In genomic region chr13:110306960-110307696, GRCh38 we compare ENCODE assay signal across 9 cellular contexts. TPM values are rescaled to one million over a fixed set of nuclear protein-coding genes. Genes with fewer than 3 reads are reported as not detected.
A peak's percentile ranks its signal among the peaks of the same experiment; 100 is the strongest.
DNase-seq lines count a peak whose midpoint lies in the region; ATAC-seq and TF ChIP-seq lines count a peak whose summit lies in the region.
"Had no signal": no experiment of that assay in that cellular context is flagged by ENCODE, and none has a peak within 500 bp of the region (broad histone marks: within the 10 kb centered on the region; RNA-seq: fewer than 3 reads in every experiment).

COL4A1 (minus strand) TSS chr13:110307157; CDS start chr13:110307027, 130 bp downstream.
COL4A2 (plus strand) TSS chr13:110307284; CDS start chr13:110307904, 620 bp downstream.

- no peak for TF ChIP-seq CTCF in coronary artery (IDR thresholded peaks at IDR 0.05)
- no peak for TF ChIP-seq CTCF in lower leg skin (IDR thresholded peaks at IDR 0.05)
- TF ChIP-seq CTCF in transverse colon (IDR thresholded peaks at IDR 0.05), result no peak
- TF ChIP-seq CTCF in CD4-positive, alpha-beta T cell (IDR thresholded peaks at IDR 0.05), result no peak

- TF ChIP-seq POLR2A in lower leg skin (IDR thresholded peaks at IDR 0.05) (no peak), transverse colon (IDR thresholded peaks at IDR 0.05) (peak; percentile 69)

- no peak for ATAC-seq in HG03097 (IDR thresholded peaks at IDR 0.05; ENCODE audit: low FRiP score, unreplicated experiment)
- ATAC-seq in CD4-positive, alpha-beta T cell (ENCODE audit: poor library complexity), result no peak

- in situ Hi-C loops in transverse colon (cut with MboI; ENCODE audit: low pct_ligation_motif_present in 1 of 4, low pct_unique_long_range_greater_than_20kb in 1 of 4, low sequenced_read_pairs in 3 of 4), result no loop called here

- H3K9me3 ChIP-seq in transverse colon, result no peaks in the 10 kb centered on the region
- H3K9me3 ChIP-seq in CD4-positive, alpha-beta T cell (ENCODE audit: control insufficient read depth, low read length), result no peaks in the 10 kb centered on the region

- H3K27ac ChIP-seq in coronary artery (peak within 1 kb of the TSS; percentile 99), transverse colon (peak within 1 kb of the TSS; percentile 88 to 98 (median 94))
- no peak within 1 kb of the TSS for H3K27ac ChIP-seq in CD4-positive, alpha-beta T cell (ENCODE audit: low read depth, low read length)
- H3K27ac ChIP-seq: C4-2B had no signal

- peak within 1 kb of the TSS; percentile 98 for H3K4me3 ChIP-seq in coronary artery
- H3K4me3 ChIP-seq in lower leg skin (ENCODE audit: low read depth, poor library complexity, severe bottlenecking), result peak within 1 kb of the TSS; percentile 66
- peak within 1 kb of the TSS; percentile 58 to 88 (median 74) for H3K4me3 ChIP-seq in transverse colon

- POLR2A ChIA-PET in CD4-positive, alpha-beta T cell (lab: Charles Lee), result no interaction called here

- CTCF ChIA-PET in CD4-positive, alpha-beta T cell (lab: Charles Lee), result no interaction called here

- H3K27me3 ChIP-seq in transverse colon, result peaks cover 37% of the 10 kb centered on the region
- H3K27me3 ChIP-seq in CD4-positive, alpha-beta T cell (ENCODE audit: control insufficient read depth, insufficient read depth, low read length), result peaks cover 65% of the 10 kb centered on the region

- intact Hi-C loops in lower leg skin (cut with DNase I; ENCODE audit: low total_unique reads) (no loop called here), transverse colon (cut with DNase I; ENCODE audit: low total_unique reads) (loop anchor here (5.0 to 10.0 kb wide), 3 partner anchors 35 to 108 kb away; no protein-coding TSS in a partner anchor)
- intact Hi-C loops in CD4-positive, alpha-beta T cell (cut with DNase I, micrococcal nuclease), result no loop called here

- H3K36me3 Mint-ChIP-seq in CD4-positive, alpha-beta T cell (ENCODE audit: low read depth), result no peaks in the 10 kb centered on the region

- no peaks in the 10 kb centered on the region for H3K9me3 Mint-ChIP-seq in CD4-positive, alpha-beta T cell

- TF ChIP-seq EP300 in transverse colon (IDR thresholded peaks at IDR 0.05; ENCODE audit: low read depth), result no peak

- DNase-seq in NCI-H2081 (lab: John Stamatoyannopoulos, UW) (peak; percentile 15 to 49), NCI-H2081 treated with DMSO at 0.1 percent for 48 hours (lab: John Stamatoyannopoulos, UW) (no peak), coronary artery (ENCODE audit: low spot score) (peak; percentile 87), lower leg skin (ENCODE audit: low spot score in 2 of 2) (peak; percentile 31 to 92), transverse colon (peak; percentile 61), hippocampal formation (lab: John Stamatoyannopoulos, UW) (no peak)
- DNase-seq in CD4-positive, alpha-beta T cell, result no peak

- no peak within 1 kb of the TSS for H3K4me3 Mint-ChIP-seq in CD4-positive, alpha-beta T cell

- H3K4me1 ChIP-seq in transverse colon, result peaks cover 0 to 39% (median 28%) of the 10 kb centered on the region in 4 donors

- H3K36me3 ChIP-seq in transverse colon, result no peaks in the 10 kb centered on the region

- H3K27ac Mint-ChIP-seq in CD4-positive, alpha-beta T cell, result no peak within 1 kb of the TSS

- no peaks in the 10 kb centered on the region for H3K4me1 Mint-ChIP-seq in CD4-positive, alpha-beta T cell (ENCODE audit: low read depth)

- peaks cover 81% of the 10 kb centered on the region for H3K27me3 Mint-ChIP-seq in CD4-positive, alpha-beta T cell

- WGBS in lower leg skin, 2 donors, result 0% methylated on average over 13 to 73 of the region's 89 CpGs
- WGBS in transverse colon (ENCODE audit: low coverage in 1 of 2), 2 donors, result 0 to 10% methylated on average over 10 to 61 of the region's 89 CpGs

RNA-seq across cellular contexts. Expression of gene COL4A1, which starts in this region (rescaled TPM):
- total RNA-seq in lower leg skin, result 100 to 1,000 TPM in 1 of 4 donors, 10 to 100 TPM in 3; 41.0 to 105 (median 56.7) TPM
- total RNA-seq in transverse colon, result 100 to 1,000 TPM in 2 of 4 donors, 10 to 100 TPM in 2; 46.4 to 180 (median 99.2) TPM
- under 1 TPM; 0.08 to 0.16 TPM for total RNA-seq in CD4-positive, alpha-beta T cell

RNA-seq across cellular contexts. Expression of gene COL4A2, which starts in this region (rescaled TPM):
- total RNA-seq in lower leg skin (100 to 1,000 TPM in 1 of 4 donors, 10 to 100 TPM in 3; 40.8 to 119 (median 58.9) TPM), transverse colon (100 to 1,000 TPM in 2 of 4 donors, 10 to 100 TPM in 2; 75.1 to 322 (median 115) TPM)
- total RNA-seq in CD4-positive, alpha-beta T cell, result not detected

Comparison
In these comparisons a context has a peak if more than half of its experiments do, and no peak if none do; other contexts are left out.
1. RNA of gene COL4A1 (total RNA-seq): 46.4 to 180 TPM in transverse colon and 41.0 to 105 TPM in lower leg skin; 0.08 to 0.16 TPM in CD4-positive, alpha-beta T cell; every median in the first group is over 10 times any median in the second.
2. RNA of gene COL4A2 (total RNA-seq): 75.1 to 322 TPM in transverse colon and 40.8 to 119 TPM in lower leg skin; not detected in CD4-positive, alpha-beta T cell; every median in the first group is over 10 times any median in the second.
3. DNase-seq: peak in NCI-H2081 (2 of 2), coronary artery (single experiment), lower leg skin (2 of 2) and transverse colon (single experiment); none in NCI-H2081 treated with DMSO at 0.1 percent for 48 hours (single experiment), CD4-positive, alpha-beta T cell (0 of 10) and hippocampal formation (0 of 2).
4. Peak in every context shown above with its lines, with median percentiles within 50 percentile points of each other: H3K4me3 ChIP-seq.